ENCODE assay signal across 1 cellular context in genomic region chr5:172699423-172699822, GRCh38.
TF ChIP-seq lines count a peak whose summit lies in the region.

No MANE protein-coding gene starts in this region.

TF ChIP-seq in GM23338, 12 proteins besides CTCF, POLR2A, EP300 and RAD21 (continued from another document):
- TF ChIP-seq ZNF331 (CRISPR knock-in tag; IDR thresholded peaks at IDR 0.05; ENCODE audit: low read depth) (no peak), STAT1 (IDR thresholded peaks at IDR 0.05; ENCODE audit: unreplicated experiment) (no peak), NANOG (IDR thresholded peaks at IDR 0.05; ENCODE audit: borderline replicate concordance) (no peak), EZH2 (IDR thresholded peaks at IDR 0.05; ENCODE audit: low read depth, unreplicated experiment) (no peak), POLR2AphosphoS5 (IDR thresholded peaks at IDR 0.05; ENCODE audit: low read depth) (no peak), REST (IDR thresholded peaks at IDR 0.05; ENCODE audit: unreplicated experiment) (no peak)
- TF ChIP-seq, protein P1, sequence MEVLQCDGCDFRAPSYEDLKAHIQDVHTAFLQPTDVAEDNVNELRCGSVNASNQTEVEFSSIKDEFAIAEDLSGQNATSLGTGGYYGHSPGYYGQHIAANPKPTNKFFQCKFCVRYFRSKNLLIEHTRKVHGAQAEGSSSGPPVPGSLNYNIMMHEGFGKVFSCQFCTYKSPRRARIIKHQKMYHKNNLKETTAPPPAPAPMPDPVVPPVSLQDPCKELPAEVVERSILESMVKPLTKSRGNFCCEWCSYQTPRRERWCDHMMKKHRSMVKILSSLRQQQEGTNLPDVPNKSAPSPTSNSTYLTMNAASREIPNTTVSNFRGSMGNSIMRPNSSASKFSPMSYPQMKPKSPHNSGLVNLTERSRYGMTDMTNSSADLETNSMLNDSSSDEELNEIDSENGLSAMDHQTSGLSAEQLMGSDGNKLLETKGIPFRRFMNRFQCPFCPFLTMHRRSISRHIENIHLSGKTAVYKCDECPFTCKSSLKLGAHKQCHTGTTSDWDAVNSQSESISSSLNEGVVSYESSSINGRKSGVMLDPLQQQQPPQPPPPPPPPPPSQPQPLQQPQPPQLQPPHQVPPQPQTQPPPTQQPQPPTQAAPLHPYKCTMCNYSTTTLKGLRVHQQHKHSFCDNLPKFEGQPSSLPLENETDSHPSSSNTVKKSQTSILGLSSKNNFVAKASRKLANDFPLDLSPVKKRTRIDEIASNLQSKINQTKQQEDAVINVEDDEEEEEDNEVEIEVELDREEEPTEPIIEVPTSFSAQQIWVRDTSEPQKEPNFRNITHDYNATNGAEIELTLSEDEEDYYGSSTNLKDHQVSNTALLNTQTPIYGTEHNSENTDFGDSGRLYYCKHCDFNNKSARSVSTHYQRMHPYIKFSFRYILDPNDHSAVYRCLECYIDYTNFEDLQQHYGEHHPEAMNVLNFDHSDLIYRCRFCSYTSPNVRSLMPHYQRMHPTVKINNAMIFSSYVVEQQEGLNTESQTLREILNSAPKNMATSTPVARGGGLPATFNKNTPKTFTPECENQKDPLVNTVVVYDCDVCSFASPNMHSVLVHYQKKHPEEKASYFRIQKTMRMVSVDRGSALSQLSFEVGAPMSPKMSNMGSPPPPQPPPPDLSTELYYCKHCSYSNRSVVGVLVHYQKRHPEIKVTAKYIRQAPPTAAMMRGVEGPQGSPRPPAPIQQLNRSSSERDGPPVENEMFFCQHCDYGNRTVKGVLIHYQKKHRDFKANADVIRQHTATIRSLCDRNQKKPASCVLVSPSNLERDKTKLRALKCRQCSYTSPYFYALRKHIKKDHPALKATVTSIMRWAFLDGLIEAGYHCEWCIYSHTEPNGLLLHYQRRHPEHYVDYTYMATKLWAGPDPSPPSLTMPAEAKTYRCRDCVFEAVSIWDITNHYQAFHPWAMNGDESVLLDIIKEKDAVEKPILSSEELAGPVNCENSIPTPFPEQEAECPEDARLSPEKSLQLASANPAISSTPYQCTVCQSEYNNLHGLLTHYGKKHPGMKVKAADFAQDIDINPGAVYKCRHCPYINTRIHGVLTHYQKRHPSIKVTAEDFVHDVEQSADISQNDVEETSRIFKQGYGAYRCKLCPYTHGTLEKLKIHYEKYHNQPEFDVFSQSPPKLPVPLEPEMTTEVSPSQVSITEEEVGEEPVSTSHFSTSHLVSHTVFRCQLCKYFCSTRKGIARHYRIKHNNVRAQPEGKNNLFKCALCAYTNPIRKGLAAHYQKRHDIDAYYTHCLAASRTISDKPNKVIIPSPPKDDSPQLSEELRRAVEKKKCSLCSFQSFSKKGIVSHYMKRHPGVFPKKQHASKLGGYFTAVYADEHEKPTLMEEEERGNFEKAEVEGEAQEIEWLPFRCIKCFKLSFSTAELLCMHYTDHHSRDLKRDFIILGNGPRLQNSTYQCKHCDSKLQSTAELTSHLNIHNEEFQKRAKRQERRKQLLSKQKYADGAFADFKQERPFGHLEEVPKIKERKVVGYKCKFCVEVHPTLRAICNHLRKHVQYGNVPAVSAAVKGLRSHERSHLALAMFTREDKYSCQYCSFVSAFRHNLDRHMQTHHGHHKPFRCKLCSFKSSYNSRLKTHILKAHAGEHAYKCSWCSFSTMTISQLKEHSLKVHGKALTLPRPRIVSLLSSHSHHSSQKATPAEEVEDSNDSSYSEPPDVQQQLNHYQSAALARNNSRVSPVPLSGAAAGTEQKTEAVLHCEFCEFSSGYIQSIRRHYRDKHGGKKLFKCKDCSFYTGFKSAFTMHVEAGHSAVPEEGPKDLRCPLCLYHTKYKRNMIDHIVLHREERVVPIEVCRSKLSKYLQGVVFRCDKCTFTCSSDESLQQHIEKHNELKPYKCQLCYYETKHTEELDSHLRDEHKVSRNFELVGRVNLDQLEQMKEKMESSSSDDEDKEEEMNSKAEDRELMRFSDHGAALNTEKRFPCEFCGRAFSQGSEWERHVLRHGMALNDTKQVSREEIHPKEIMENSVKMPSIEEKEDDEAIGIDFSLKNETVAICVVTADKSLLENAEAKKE (CRISPR knock-in tag; IDR thresholded peaks at IDR 0.05): no peak
TF ChIP-seq in GM23338: peak in this region for 0.
